ENCODE assay signal across 9 cellular contexts in genomic region chr5:134511796-134512660, GRCh38. TPM values are rescaled to one million over a fixed set of nuclear protein-coding genes. Genes with fewer than 3 reads are reported as not detected.
DNase-seq lines count a peak whose midpoint lies in the region; ATAC-seq, FAIRE-seq and TF ChIP-seq lines count a peak whose summit lies in the region.
"Had no signal": no experiment of that assay in that cellular context is flagged by ENCODE, and none has a peak within 500 bp of the region (broad histone marks: within the 10 kb centered on the region; RNA-seq: fewer than 3 reads in every experiment).

No MANE protein-coding gene starts in this region.

- H3K27ac ChIP-seq in PC-3 (ENCODE audit: low read length) (peak overlapping the region; percentile 90), pancreas (peak overlapping the region; percentile 64 to 88 (median 82)), spleen (peak overlapping the region in 3 of 8 donors; percentile 19 to 32 (median 28))

- FAIRE-seq in pancreas (lab: Jason Lieb, UNC), result no peak

- TF ChIP-seq POLR2A in spleen (IDR thresholded peaks at IDR 0.05), result no peak

- H3K9ac ChIP-seq in PC-3 (ENCODE audit: low read length), result peak overlapping the region; percentile 42; the same call in 1 of the 2 replicates

- TF ChIP-seq CTCF in PC-3 (conservative IDR thresholded peaks at IDR 0.05; ENCODE audit: low read depth, low read length) (peak; percentile 52), pancreas (IDR thresholded peaks at IDR 0.05) (peak in 2 of 4 donors; percentile 25 to 33), spleen (IDR thresholded peaks at IDR 0.05 in 8 of 11, conservative IDR thresholded peaks at IDR 0.05 in 3 of 11) (no peak)

- no peaks in the 10 kb centered on the region for H4K20me1 ChIP-seq in PC-3 (ENCODE audit: low read length)

- intact Hi-C loops in PC-3 (cut with micrococcal nuclease) (loop anchor here (5.0 kb wide), 1 partner anchor 75 kb away; no protein-coding TSS in a partner anchor), pancreas (cut with DNase I) (no loop called here), spleen (cut with DNase I; ENCODE audit: low total_unique reads) (no loop called here)

- H3K79me2 ChIP-seq in PC-3 (ENCODE audit: low read length), result peaks cover 6% of the 10 kb centered on the region; the same call in 1 of the 2 replicates

- BruUV-seq in PC-3 (replicated peaks; lab: Mats Ljungman, UMichigan), result no TSS peak

- no peaks in the 10 kb centered on the region for H3K9me2 ChIP-seq in PC-3 (replicated peaks; ENCODE audit: low read length)

- peak overlapping the region; percentile 67 for H3K4me2 ChIP-seq in PC-3 (ENCODE audit: low read length)

- DNase-seq in EH (ENCODE audit: low read depth), result peak; percentile 76
- DNase-seq in PC-3, result peak; percentile 53
- peak; percentile 47 for DNase-seq in fibroblast of peridontal ligament (ENCODE audit: extremely low read depth)
- DNase-seq in pancreas, result peak; percentile 73 to 88 (median 80)
- DNase-seq in GF-D8 (lab: John Stamatoyannopoulos, UW), result no peak
- no peak for DNase-seq in spleen
- DNase-seq: naive B cell had no signal

- H3K9me3 ChIP-seq in PC-3 (ENCODE audit: low read length), result no peaks in the 10 kb centered on the region
- H3K9me3 ChIP-seq in pancreas, result no peaks in the 10 kb centered on the region
- no peaks in the 10 kb centered on the region for H3K9me3 ChIP-seq in spleen

- WGBS in pancreas, 2 donors, result 23 to 24% methylated on average over 6 to 7 of the region's 7 CpGs
- WGBS in spleen, 5 donors, result 55 to 79% (median 73%) methylated on average over 2 to 7 of the region's 7 CpGs

- peak overlapping the region; percentile 50 for H2AFZ ChIP-seq in PC-3 (ENCODE audit: low read length)

- POLR2A ChIA-PET in PC-3 (lab: Charles Lee; ENCODE audit: unreplicated experiment), result interaction anchor here (0.7 kb wide), 1 partner anchor 18 kb away, joined by 3 read pairs; no protein-coding TSS in a partner anchor

- H3K36me3 ChIP-seq in PC-3 (ENCODE audit: low read depth, low read length), result no peaks in the 10 kb centered on the region
- H3K36me3 ChIP-seq in pancreas, result no peaks in the 10 kb centered on the region
- H3K36me3 ChIP-seq in spleen, result no peaks in the 10 kb centered on the region

- H3K27me3 ChIP-seq in PC-3 (ENCODE audit: low read length) (no peaks in the 10 kb centered on the region), pancreas (no peaks in the 10 kb centered on the region), spleen (replicated peaks in 1 of 7) (no peaks in the 10 kb centered on the region)

- H3K4me1 ChIP-seq in PC-3 (ENCODE audit: insufficient read depth, low read length), result peaks cover 50% of the 10 kb centered on the region
- H3K4me1 ChIP-seq in pancreas, result peaks cover 19 to 35% (median 20%) of the 10 kb centered on the region in 3 donors
- peaks cover 0 to 14% (median 6%) of the 10 kb centered on the region in 6 donors for H3K4me1 ChIP-seq in spleen

- peak; percentile 25 for ATAC-seq in PC-3
- peak; percentile 74 to 83 (median 76) for ATAC-seq in pancreas
- no peak for ATAC-seq in GM21390 (IDR thresholded peaks at IDR 0.05; ENCODE audit: unreplicated experiment)
- ATAC-seq in HG02885 (IDR thresholded peaks at IDR 0.05; ENCODE audit: poor library complexity, unreplicated experiment), result no peak

- H3F3A ChIP-seq in PC-3 (ENCODE audit: low read length, unreplicated experiment), result no peaks in the 10 kb centered on the region

- H3K4me3 ChIP-seq in PC-3 (ENCODE audit: low read length) (no peak overlapping the region), pancreas (no peak overlapping the region), spleen (no peak overlapping the region)

- CTCF ChIA-PET in PC-3 (lab: Charles Lee), result no interaction called here

RNA-seq across cellular contexts. Expression of gene JADE2, which starts 13.4 kb away (rescaled TPM):
- total RNA-seq in PC-3 (2014; rRNA removed) (33.2 and 42.3 TPM in 2 replicates), pancreas (10 to 100 TPM; 25.7 to 42.7 (median 27.4) TPM), spleen (100 to 1,000 TPM in 3 of 7 donors, 10 to 100 TPM in 4; 85.9 to 131 (median 95.9) TPM)
- polyA plus RNA-seq in pancreas (10 to 100 TPM in 1 of 2 donors, 1 to 10 TPM in 1; 9.6 to 12.6 TPM), spleen (10 to 100 TPM; 12.3 to 30.8 (median 14.8) TPM)

Comparison
In these comparisons a context has a peak if more than half of its experiments do, and no peak if none do; other contexts are left out.
1. DNase-seq: peak in EH (single experiment), PC-3 (single experiment), fibroblast of peridontal ligament (single experiment) and pancreas (6 of 6); none in GF-D8 (single experiment) and spleen (single experiment).
2. ATAC-seq: peak in PC-3 (single experiment) and pancreas (4 of 4); none in GM21390 (single experiment) and HG02885 (single experiment).